In genomic region chr5:61319388-61320146, GRCh38 we compare ENCODE assay signal across 9 cellular contexts. TPM values are rescaled to one million over a fixed set of nuclear protein-coding genes. Genes with fewer than 3 reads are reported as not detected.
DNase-seq lines count a peak whose midpoint lies in the region; ATAC-seq and TF ChIP-seq lines count a peak whose summit lies in the region.
"Had no signal": no experiment of that assay in that cellular context is flagged by ENCODE, and none has a peak within 500 bp of the region (broad histone marks: within the 10 kb centered on the region; RNA-seq: fewer than 3 reads in every experiment).

No MANE protein-coding gene starts in this region.

- peaks cover 8% of the 10 kb centered on the region for H3F3A ChIP-seq in smooth muscle cell (ENCODE audit: low read depth)

- H3K27ac ChIP-seq in heart left ventricle (peak overlapping the region in 6 of 12 donors; percentile 0 to 89 (median 40)), smooth muscle cell (ENCODE audit: low read depth) (no peak overlapping the region)
- H3K27ac ChIP-seq: 22Rv1 had no signal

- H3K27me3 ChIP-seq in heart left ventricle (no peaks in the 10 kb centered on the region), smooth muscle cell (ENCODE audit: low read depth) (no peaks in the 10 kb centered on the region)

- intact Hi-C loops in heart left ventricle (cut with DNase I): loop anchor here in 2 of 10 donors (10.0 kb wide), 2 partner anchors 135 to 155 kb away; partner anchors contain the start of gene SMIM15 (in 1 of the 2)

- H3K4me3 ChIP-seq in heart left ventricle (peak overlapping the region in 3 of 12 donors; percentile 1 to 28 (median 10)), smooth muscle cell (no peak overlapping the region)

- WGBS in heart left ventricle, 4 donors: 40 to 52% (median 42%) methylated on average over 9 of the region's 9 CpGs
- WGBS in smooth muscle cell (ENCODE audit: low lambda C conversion rate): 64% methylated on average over 9 of the region's 9 CpGs

- no peak for TF ChIP-seq CTCF in heart left ventricle (IDR thresholded peaks at IDR 0.05)
- TF ChIP-seq CTCF in smooth muscle cell (IDR thresholded peaks at IDR 0.05; ENCODE audit: borderline replicate concordance, insufficient read depth, poor library complexity, severe bottlenecking): no peak

- DNase-seq in DMS 273 (lab: John Stamatoyannopoulos, UW; ENCODE audit: unreplicated experiment) (peak; percentile 69), DMS 273 treated with DMSO at 0.1 percent for 48 hours (lab: John Stamatoyannopoulos, UW) (no peak), NCI-H748 (lab: John Stamatoyannopoulos, UW; ENCODE audit: unreplicated experiment) (peak; percentile 66), heart left ventricle (peak in 2 of 5 donors; percentile 21 to 29), smooth muscle cell (lab: John Stamatoyannopoulos, UW; ENCODE audit: unreplicated experiment) (no peak), middle frontal gyrus (ENCODE audit: extremely low spot score, low spot score) (no peak), T1000 (lab: John Stamatoyannopoulos, UW) (no peak)

- no peaks in the 10 kb centered on the region for H3K36me3 ChIP-seq in heart left ventricle
- H3K36me3 ChIP-seq in smooth muscle cell (ENCODE audit: low read depth): no peaks in the 10 kb centered on the region

- no peak overlapping the region for H3K4me2 ChIP-seq in smooth muscle cell

- TF ChIP-seq POLR2A in heart left ventricle (IDR thresholded peaks at IDR 0.05): no peak

- H3K4me1 ChIP-seq in heart left ventricle (peaks cover 0 to 58% (median 4%) of the 10 kb centered on the region in 12 donors), smooth muscle cell (ENCODE audit: low read depth) (peaks cover 13% of the 10 kb centered on the region)

- no peaks in the 10 kb centered on the region for H3K79me2 ChIP-seq in smooth muscle cell (ENCODE audit: low read depth)

- H3K9me3 ChIP-seq in heart left ventricle (no peaks in the 10 kb centered on the region), smooth muscle cell (replicated peaks; ENCODE audit: low read depth) (no peaks in the 10 kb centered on the region)

- ATAC-seq in HG02759 (IDR thresholded peaks at IDR 0.05; ENCODE audit: unreplicated experiment): peak; percentile 98
- peak; percentile 48 to 83 (median 71) for ATAC-seq in heart left ventricle

- peak overlapping the region; percentile 26 for H2AFZ ChIP-seq in smooth muscle cell (ENCODE audit: low read depth)

- no peaks in the 10 kb centered on the region for H4K20me1 ChIP-seq in smooth muscle cell (ENCODE audit: low read depth)

- H3K9ac ChIP-seq in smooth muscle cell (ENCODE audit: low read depth): no peak overlapping the region

RNA-seq across cellular contexts. Expression of gene ZSWIM6, which starts 12.5 kb away (rescaled TPM):
- 10 to 100 TPM in 2 of 9 donors, 1 to 10 TPM in 7; 4.5 to 14.9 (median 6.9) TPM for total RNA-seq in heart left ventricle
- polyA plus RNA-seq in heart left ventricle: 1 to 10 TPM; 1.9 to 3.8 TPM
- total RNA-seq in smooth muscle cell: 21.9 and 25.5 TPM in 2 replicates
- polyA plus RNA-seq in smooth muscle cell: 9.1 and 11.0 TPM in 2 replicates

Comparison
In these comparisons a context has a peak if more than half of its experiments do, and no peak if none do; other contexts are left out.
1. DNase-seq: peak in DMS 273 (single experiment) and NCI-H748 (single experiment); none in DMS 273 treated with DMSO at 0.1 percent for 48 hours (single experiment), smooth muscle cell (single experiment), middle frontal gyrus (single experiment) and T1000 (single experiment).